18 cellular contexts compared by ENCODE assay signal in the genomic region with DNA sequence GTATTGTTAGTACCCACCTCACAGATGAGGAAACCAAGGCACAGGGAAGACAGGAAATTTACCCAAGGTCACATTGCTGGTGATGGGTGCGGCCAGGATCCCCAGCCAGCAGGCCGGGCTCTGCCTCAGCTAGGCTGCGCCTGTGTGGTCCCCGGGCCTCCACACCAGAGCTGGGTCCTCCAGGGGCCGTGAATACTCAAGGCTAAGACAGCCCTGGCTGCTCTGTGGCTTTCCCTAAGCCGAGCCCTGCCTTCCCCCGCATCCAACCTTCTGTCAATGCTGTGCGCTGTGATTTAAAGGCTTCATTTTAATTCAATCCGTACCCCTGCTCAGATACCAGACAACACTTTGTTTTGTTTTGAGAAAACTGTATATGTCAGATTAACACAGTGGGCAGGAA.
"Had no signal": no experiment of that assay in that cellular context is flagged by ENCODE, and none has a peak within 500 bp of the region (broad histone marks: within the 10 kb centered on the region; RNA-seq: fewer than 3 reads in every experiment).

No MANE protein-coding gene starts in this region.

- H3K27me3 Mint-ChIP-seq: activated CD8-positive, alpha-beta memory T cell treated with anti-CD3 and anti-CD28 coated beads, Interleukin-2, amount 10 ng/mL, durations not matched to agents 7 days and 5 days had no signal

- H3K36me3 ChIP-seq: ascending aorta, esophagus squamous epithelium, lower lobe of right lung, ovary, transverse colon had no signal

- H3K27me3 ChIP-seq: ascending aorta, ovary, transverse colon had no signal

- H3K9me3 Mint-ChIP-seq: activated naive CD4-positive, alpha-beta T cell treated with anti-CD3 and anti-CD28 coated beads for 36 hours; activated T-helper 2 cell treated with anti-CD3 and anti-CD28 coated beads, Interferon-gamma antibody, Interleukin-2, Interleukin-4, amounts not matched to agents 10 μg/mL and 5 μg/mL and 100 μg/mL, durations not matched to agents 14 hours and 24 hours and 36 hours; stimulated activated naive B cell treated with anti-CD40 and anti-IgM and Interleukin-4, amounts not matched to agents 10 μg/mL and 1 μg/mL and 100 μg/mL, for 72 hours had no signal

- H3K4me3 ChIP-seq: ascending aorta, dorsolateral prefrontal cortex, esophagus squamous epithelium, lower lobe of right lung, ovary, transverse colon had no signal

- H3K4me3 Mint-ChIP-seq: activated CD8-positive, alpha-beta memory T cell treated with anti-CD3 and anti-CD28 coated beads, Interleukin-2, amount 10 ng/mL, durations not matched to agents 7 days and 5 days; activated naive CD4-positive, alpha-beta T cell treated with anti-CD3 and anti-CD28 coated beads for 36 hours; stimulated activated naive B cell treated with anti-CD40 and anti-IgM and Interleukin-4, amounts not matched to agents 10 μg/mL and 1 μg/mL and 100 μg/mL, for 72 hours had no signal

- H3K9me3 ChIP-seq: ascending aorta, esophagus squamous epithelium, lower lobe of right lung, ovary, transverse colon had no signal

- H3K4me1 Mint-ChIP-seq: activated CD8-positive, alpha-beta memory T cell treated with anti-CD3 and anti-CD28 coated beads, Interleukin-2, amount 10 ng/mL, durations not matched to agents 7 days and 5 days; stimulated activated naive B cell treated with anti-CD40 and anti-IgM and Interleukin-4, amounts not matched to agents 10 μg/mL and 1 μg/mL and 100 μg/mL, for 72 hours had no signal

- DNase-seq: activated CD4-positive, alpha-beta T cell treated with anti-CD3 and anti-CD28 coated beads for 1 hour; activated CD4-positive, alpha-beta T cell treated with anti-CD3 and anti-CD28 coated beads, Interleukin-2, amount 50 U/mL, for 4 hours; activated CD8-positive, alpha-beta memory T cell treated with anti-CD3 and anti-CD28 coated beads, Interleukin-2, amount 10 ng/mL, durations not matched to agents 7 days and 5 days; activated naive CD4-positive, alpha-beta T cell treated with anti-CD3 and anti-CD28 coated beads for 36 hours; activated T-cell treated with anti-CD3 and anti-CD28 coated beads, Interleukin-2, amount 50 U/mL, for 1 hour; esophagus squamous epithelium; hippocampal formation; kidney glomerular epithelial cell; lower lobe of right lung; ovary; stimulated activated CD4-positive, alpha-beta T cell treated with anti-CD3 and anti-CD28 coated beads, Interleukin-2, amount 100 ng/mL, for 48 hours; stimulated activated naive B cell treated with anti-CD40 and anti-IgM and Interleukin-4, amounts not matched to agents 10 μg/mL and 1 μg/mL and 100 μg/mL, for 72 hours; transverse colon had no signal

- H3K27ac Mint-ChIP-seq: activated CD8-positive, alpha-beta memory T cell treated with anti-CD3 and anti-CD28 coated beads, Interleukin-2, amount 10 ng/mL, durations not matched to agents 7 days and 5 days; activated naive CD4-positive, alpha-beta T cell treated with anti-CD3 and anti-CD28 coated beads for 36 hours; activated T-helper 2 cell treated with anti-CD3 and anti-CD28 coated beads, Interferon-gamma antibody, Interleukin-2, Interleukin-4, amounts not matched to agents 10 μg/mL and 5 μg/mL and 100 μg/mL, durations not matched to agents 14 hours and 24 hours and 36 hours; stimulated activated naive B cell treated with anti-CD40 and anti-IgM and Interleukin-4, amounts not matched to agents 10 μg/mL and 1 μg/mL and 100 μg/mL, for 72 hours had no signal

- H3K36me3 Mint-ChIP-seq: activated CD8-positive, alpha-beta memory T cell treated with anti-CD3 and anti-CD28 coated beads, Interleukin-2, amount 10 ng/mL, durations not matched to agents 7 days and 5 days had no signal

- ATAC-seq: activated CD8-positive, alpha-beta memory T cell treated with anti-CD3 and anti-CD28 coated beads, Interleukin-2, amount 10 ng/mL, durations not matched to agents 7 days and 5 days; lower lobe of right lung; stimulated activated naive B cell treated with anti-CD40 and anti-IgM and Interleukin-4, amounts not matched to agents 10 μg/mL and 1 μg/mL and 100 μg/mL, for 72 hours had no signal

- FAIRE-seq: bronchial epithelial cell, endometrium had no signal

- H3K27ac ChIP-seq: dorsolateral prefrontal cortex, esophagus squamous epithelium, lower lobe of right lung, transverse colon had no signal
